In genomic region chr15:51094606-51095569, GRCh38 we compare ENCODE assay signal across 8 cellular contexts. TPM values are rescaled to one million over a fixed set of nuclear protein-coding genes. Genes with fewer than 3 reads are reported as not detected.
DNase-seq lines count a peak whose midpoint lies in the region; ATAC-seq and TF ChIP-seq lines count a peak whose summit lies in the region.

TNFAIP8L3 (minus strand) TSS chr15:51094906; CDS start chr15:51094595, 311 bp downstream.

- peak within 1 kb of the TSS; percentile 54 for H3K4me3 Mint-ChIP-seq in activated CD4-positive, alpha-beta T cell treated with anti-CD3 and anti-CD28 coated beads, Interleukin-2, amount 10 ng/mL, durations not matched to agents 7 days and 5 days
- H3K4me3 Mint-ChIP-seq in progenitor cell of endocrine pancreas (ENCODE audit: low read depth): peak within 1 kb of the TSS; percentile 71

- no peak within 1 kb of the TSS for H3K27ac Mint-ChIP-seq in activated CD4-positive, alpha-beta T cell treated with anti-CD3 and anti-CD28 coated beads, Interleukin-2, amount 10 ng/mL, durations not matched to agents 7 days and 5 days
- peak within 1 kb of the TSS; percentile 49 for H3K27ac Mint-ChIP-seq in progenitor cell of endocrine pancreas

- no peaks in the 10 kb centered on the region for H3K36me3 ChIP-seq in cardiac muscle cell

- peaks cover 93% of the 10 kb centered on the region for H3K27me3 ChIP-seq in cardiac muscle cell

- peaks cover 1% of the 10 kb centered on the region for H3K36me3 Mint-ChIP-seq in activated CD4-positive, alpha-beta T cell treated with anti-CD3 and anti-CD28 coated beads, Interleukin-2, amount 10 ng/mL, durations not matched to agents 7 days and 5 days (ENCODE audit: low read depth)
- H3K36me3 Mint-ChIP-seq in progenitor cell of endocrine pancreas (ENCODE audit: insufficient read depth): no peaks in the 10 kb centered on the region

- H3K27me3 Mint-ChIP-seq in activated CD4-positive, alpha-beta T cell treated with anti-CD3 and anti-CD28 coated beads, Interleukin-2, amount 10 ng/mL, durations not matched to agents 7 days and 5 days: peaks cover 88% of the 10 kb centered on the region
- H3K27me3 Mint-ChIP-seq in progenitor cell of endocrine pancreas: peaks cover 82% of the 10 kb centered on the region

- no peaks in the 10 kb centered on the region for H3K9me3 ChIP-seq in cardiac muscle cell (ENCODE audit: low read depth)

- peak within 1 kb of the TSS; percentile 56 for H3K4me3 ChIP-seq in WI38 (ENCODE audit: low read depth, low read length)
- peak within 1 kb of the TSS; percentile 36 for H3K4me3 ChIP-seq in cardiac muscle cell

- H3K9me3 Mint-ChIP-seq in activated CD4-positive, alpha-beta T cell treated with anti-CD3 and anti-CD28 coated beads, Interleukin-2, amount 10 ng/mL, durations not matched to agents 7 days and 5 days: no peaks in the 10 kb centered on the region
- no peaks in the 10 kb centered on the region for H3K9me3 Mint-ChIP-seq in progenitor cell of endocrine pancreas (ENCODE audit: low read depth)

- no peak for DNase-seq in activated CD4-positive, alpha-beta T cell treated with anti-CD3 and anti-CD28 coated beads, Interleukin-2, amount 10 ng/mL, durations not matched to agents 7 days and 5 days
- no peak for DNase-seq in activated CD4-positive, alpha-beta T cell treated with anti-CD3 and anti-CD28 coated beads for 1 hour
- peak; percentile 49 to 61 for DNase-seq in cardiac muscle cell (ENCODE audit: low read depth in 1 of 2, low spot score in 1 of 2)
- no peak for DNase-seq in progenitor cell of endocrine pancreas (ENCODE audit: low spot score, unreplicated experiment)
- DNase-seq in midbrain (lab: John Stamatoyannopoulos, UW): no peak

- no peak within 1 kb of the TSS for H3K27ac ChIP-seq in cardiac muscle cell

- H3K4me1 ChIP-seq in cardiac muscle cell (ENCODE audit: low read depth): no peaks in the 10 kb centered on the region

- no peak for ATAC-seq in HG03135 (IDR thresholded peaks at IDR 0.05; ENCODE audit: unreplicated experiment)
- ATAC-seq in GM19397 (IDR thresholded peaks at IDR 0.05; ENCODE audit: unreplicated experiment): no peak

- no peak for TF ChIP-seq CTCF in WI38 (IDR thresholded peaks at IDR 0.05; ENCODE audit: low read depth, low read length)
- no peak for TF ChIP-seq CTCF in cardiac muscle cell (IDR thresholded peaks at IDR 0.05; ENCODE audit: low read depth, low read length)
- no peak for TF ChIP-seq CTCF in progenitor cell of endocrine pancreas (IDR thresholded peaks at IDR 0.05; ENCODE audit: unreplicated experiment)

- CTCF ChIA-PET in activated CD4-positive, alpha-beta T cell treated with anti-CD3 and anti-CD28 coated beads, Interleukin-2, amount 10 ng/mL, durations not matched to agents 7 days and 5 days (lab: Charles Lee): no interaction called here

- peaks cover 9% of the 10 kb centered on the region for H3K4me1 Mint-ChIP-seq in activated CD4-positive, alpha-beta T cell treated with anti-CD3 and anti-CD28 coated beads, Interleukin-2, amount 10 ng/mL, durations not matched to agents 7 days and 5 days
- peaks cover 15% of the 10 kb centered on the region for H3K4me1 Mint-ChIP-seq in progenitor cell of endocrine pancreas (ENCODE audit: low read depth)

- POLR2A ChIA-PET in activated CD4-positive, alpha-beta T cell treated with anti-CD3 and anti-CD28 coated beads, Interleukin-2, amount 10 ng/mL, durations not matched to agents 7 days and 5 days (lab: Charles Lee): no interaction called here

RNA-seq across cellular contexts. Expression of gene TNFAIP8L3, which starts in this region (rescaled TPM):
- not detected for total RNA-seq in activated CD4-positive, alpha-beta T cell treated with anti-CD3 and anti-CD28 coated beads, Interleukin-2, amount 10 ng/mL, durations not matched to agents 7 days and 5 days
- total RNA-seq in cardiac muscle cell: not detected in 2 replicates
- polyA plus RNA-seq in cardiac muscle cell: 0.60 TPM in 1 of 2 replicates, not detected in the other
- total RNA-seq in progenitor cell of endocrine pancreas: 0.27 TPM in 1 of 2 replicates, not detected in the other

Comparison
In these comparisons a context has a peak if more than half of its experiments do, and no peak if none do; other contexts are left out.
1. Peak in DNase-seq and H3K4me3 ChIP-seq in cardiac muscle cell; RNA of the gene not detected or under 1 TPM.